ENCODE assay signal across 1 cellular context in genomic region chr17:2399572-2400473, GRCh38.
TF ChIP-seq lines count a peak whose summit lies in the region.

No MANE protein-coding gene starts in this region.

TF ChIP-seq in GM12878, 131 proteins besides CTCF, POLR2A, EP300 and RAD21 (continued from another document and continues in another):
- TF ChIP-seq, protein P1, sequence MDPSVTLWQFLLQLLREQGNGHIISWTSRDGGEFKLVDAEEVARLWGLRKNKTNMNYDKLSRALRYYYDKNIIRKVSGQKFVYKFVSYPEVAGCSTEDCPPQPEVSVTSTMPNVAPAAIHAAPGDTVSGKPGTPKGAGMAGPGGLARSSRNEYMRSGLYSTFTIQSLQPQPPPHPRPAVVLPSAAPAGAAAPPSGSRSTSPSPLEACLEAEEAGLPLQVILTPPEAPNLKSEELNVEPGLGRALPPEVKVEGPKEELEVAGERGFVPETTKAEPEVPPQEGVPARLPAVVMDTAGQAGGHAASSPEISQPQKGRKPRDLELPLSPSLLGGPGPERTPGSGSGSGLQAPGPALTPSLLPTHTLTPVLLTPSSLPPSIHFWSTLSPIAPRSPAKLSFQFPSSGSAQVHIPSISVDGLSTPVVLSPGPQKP (IDR thresholded peaks at IDR 0.05; ENCODE audit: low read depth, low read length) = no peak
- TF ChIP-seq PRDM15 (CRISPR knock-in tag; IDR thresholded peaks at IDR 0.05) = no peak
- peak; percentile 67 for TF ChIP-seq RAD51 (IDR thresholded peaks at IDR 0.05)
- TF ChIP-seq LARP7 (IDR thresholded peaks at IDR 0.05) = no peak; the same call in 1 of the 2 replicates
- TF ChIP-seq NBN (IDR thresholded peaks at IDR 0.05) = peak; percentile 62; the same call in 1 of the 2 replicates
- TF ChIP-seq ZNF622 (IDR thresholded peaks at IDR 0.05) = no peak
- TF ChIP-seq YBX1 (IDR thresholded peaks at IDR 0.05) = no peak
- TF ChIP-seq, protein P2, sequence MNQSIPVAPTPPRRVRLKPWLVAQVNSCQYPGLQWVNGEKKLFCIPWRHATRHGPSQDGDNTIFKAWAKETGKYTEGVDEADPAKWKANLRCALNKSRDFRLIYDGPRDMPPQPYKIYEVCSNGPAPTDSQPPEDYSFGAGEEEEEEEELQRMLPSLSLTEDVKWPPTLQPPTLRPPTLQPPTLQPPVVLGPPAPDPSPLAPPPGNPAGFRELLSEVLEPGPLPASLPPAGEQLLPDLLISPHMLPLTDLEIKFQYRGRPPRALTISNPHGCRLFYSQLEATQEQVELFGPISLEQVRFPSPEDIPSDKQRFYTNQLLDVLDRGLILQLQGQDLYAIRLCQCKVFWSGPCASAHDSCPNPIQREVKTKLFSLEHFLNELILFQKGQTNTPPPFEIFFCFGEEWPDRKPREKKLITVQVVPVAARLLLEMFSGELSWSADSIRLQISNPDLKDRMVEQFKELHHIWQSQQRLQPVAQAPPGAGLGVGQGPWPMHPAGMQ (IDR thresholded peaks at IDR 0.05; ENCODE audit: borderline replicate concordance) = no peak
- TF ChIP-seq USF2 (IDR thresholded peaks at IDR 0.05; ENCODE audit: borderline replicate concordance, low read depth, low read length) = peak; percentile 58
- no peak; the same call in 1 of the 2 replicates for TF ChIP-seq PAX5 (IDR thresholded peaks at IDR 0.05; ENCODE audit: borderline replicate concordance, low read depth, low read length)
- no peak for TF ChIP-seq NFYA (IDR thresholded peaks at IDR 0.05; ENCODE audit: borderline replicate concordance, low read depth, low read length)
- no peak for TF ChIP-seq ZBTB40 (IDR thresholded peaks at IDR 0.05; ENCODE audit: borderline replicate concordance)
- no peak for TF ChIP-seq JUNB (IDR thresholded peaks at IDR 0.05)
- TF ChIP-seq MXI1 (IDR thresholded peaks at IDR 0.05; ENCODE audit: low read depth, low read length) = peak; percentile 88
- no peak for TF ChIP-seq SMARCA5 (IDR thresholded peaks at IDR 0.05)
- TF ChIP-seq, protein P3, sequence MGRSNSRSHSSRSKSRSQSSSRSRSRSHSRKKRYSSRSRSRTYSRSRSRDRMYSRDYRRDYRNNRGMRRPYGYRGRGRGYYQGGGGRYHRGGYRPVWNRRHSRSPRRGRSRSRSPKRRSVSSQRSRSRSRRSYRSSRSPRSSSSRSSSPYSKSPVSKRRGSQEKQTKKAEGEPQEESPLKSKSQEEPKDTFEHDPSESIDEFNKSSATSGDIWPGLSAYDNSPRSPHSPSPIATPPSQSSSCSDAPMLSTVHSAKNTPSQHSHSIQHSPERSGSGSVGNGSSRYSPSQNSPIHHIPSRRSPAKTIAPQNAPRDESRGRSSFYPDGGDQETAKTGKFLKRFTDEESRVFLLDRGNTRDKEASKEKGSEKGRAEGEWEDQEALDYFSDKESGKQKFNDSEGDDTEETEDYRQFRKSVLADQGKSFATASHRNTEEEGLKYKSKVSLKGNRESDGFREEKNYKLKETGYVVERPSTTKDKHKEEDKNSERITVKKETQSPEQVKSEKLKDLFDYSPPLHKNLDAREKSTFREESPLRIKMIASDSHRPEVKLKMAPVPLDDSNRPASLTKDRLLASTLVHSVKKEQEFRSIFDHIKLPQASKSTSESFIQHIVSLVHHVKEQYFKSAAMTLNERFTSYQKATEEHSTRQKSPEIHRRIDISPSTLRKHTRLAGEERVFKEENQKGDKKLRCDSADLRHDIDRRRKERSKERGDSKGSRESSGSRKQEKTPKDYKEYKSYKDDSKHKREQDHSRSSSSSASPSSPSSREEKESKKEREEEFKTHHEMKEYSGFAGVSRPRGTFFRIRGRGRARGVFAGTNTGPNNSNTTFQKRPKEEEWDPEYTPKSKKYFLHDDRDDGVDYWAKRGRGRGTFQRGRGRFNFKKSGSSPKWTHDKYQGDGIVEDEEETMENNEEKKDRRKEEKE (IDR thresholded peaks at IDR 0.05) = no peak
- peak; percentile 95 for TF ChIP-seq POLR2AphosphoS5 (IDR thresholded peaks at IDR 0.05; ENCODE audit: low read length)
- no peak for TF ChIP-seq MEF2B (IDR thresholded peaks at IDR 0.05; ENCODE audit: partially characterized antibody, poor library complexity, severe bottlenecking)
- peak; percentile 43 for TF ChIP-seq NR2F1 (conservative IDR thresholded peaks at IDR 0.05)
- no peak for TF ChIP-seq NR2C1 (IDR thresholded peaks at IDR 0.05)
- TF ChIP-seq SMC3 (IDR thresholded peaks at IDR 0.05; ENCODE audit: borderline replicate concordance, low read length) = no peak
- TF ChIP-seq, protein P4, sequence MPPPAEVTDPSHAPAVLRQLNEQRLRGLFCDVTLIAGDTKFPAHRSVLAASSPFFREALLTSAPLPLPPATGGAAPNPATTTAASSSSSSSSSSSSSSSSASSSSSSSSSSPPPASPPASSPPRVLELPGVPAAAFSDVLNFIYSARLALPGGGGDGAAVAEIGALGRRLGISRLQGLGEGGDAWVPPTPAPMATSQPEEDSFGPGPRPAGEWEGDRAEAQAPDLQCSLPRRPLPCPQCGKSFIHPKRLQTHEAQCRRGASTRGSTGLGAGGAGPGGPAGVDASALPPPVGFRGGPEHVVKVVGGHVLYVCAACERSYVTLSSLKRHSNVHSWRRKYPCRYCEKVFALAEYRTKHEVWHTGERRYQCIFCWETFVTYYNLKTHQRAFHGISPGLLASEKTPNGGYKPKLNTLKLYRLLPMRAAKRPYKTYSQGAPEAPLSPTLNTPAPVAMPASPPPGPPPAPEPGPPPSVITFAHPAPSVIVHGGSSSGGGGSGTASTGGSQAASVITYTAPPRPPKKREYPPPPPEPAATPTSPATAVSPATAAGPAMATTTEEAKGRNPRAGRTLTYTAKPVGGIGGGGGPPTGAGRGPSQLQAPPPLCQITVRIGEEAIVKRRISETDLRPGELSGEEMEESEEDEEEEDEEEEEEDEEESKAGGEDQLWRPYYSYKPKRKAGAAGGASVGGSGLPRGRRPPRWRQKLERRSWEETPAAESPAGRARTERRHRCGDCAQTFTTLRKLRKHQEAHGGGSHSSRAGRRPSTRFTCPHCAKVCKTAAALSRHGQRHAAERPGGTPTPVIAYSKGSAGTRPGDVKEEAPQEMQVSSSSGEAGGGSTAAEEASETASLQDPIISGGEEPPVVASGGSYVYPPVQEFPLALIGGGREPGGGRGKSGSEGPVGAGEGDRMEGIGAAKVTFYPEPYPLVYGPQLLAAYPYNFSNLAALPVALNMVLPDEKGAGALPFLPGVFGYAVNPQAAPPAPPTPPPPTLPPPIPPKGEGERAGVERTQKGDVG (CRISPR knock-in tag; IDR thresholded peaks at IDR 0.05) = no peak
- TF ChIP-seq BACH1 (IDR thresholded peaks at IDR 0.05; ENCODE audit: borderline replicate concordance) = peak; percentile 72
- TF ChIP-seq POLR2AphosphoS2 (IDR thresholded peaks at IDR 0.05; ENCODE audit: low read depth, low read length) = no peak; the same call in 1 of the 2 replicates
- TF ChIP-seq GABPA (IDR thresholded peaks at IDR 0.05; ENCODE audit: low read depth) = no peak
- no peak for TF ChIP-seq BMI1 (IDR thresholded peaks at IDR 0.05; ENCODE audit: borderline replicate concordance)
- no peak for TF ChIP-seq KDM1A (IDR thresholded peaks at IDR 0.05; ENCODE audit: borderline replicate concordance)
- no peak for TF ChIP-seq CHD4 (IDR thresholded peaks at IDR 0.05)
- TF ChIP-seq IKZF1 (conservative IDR thresholded peaks at IDR 0.05) = peak; percentile 79
- TF ChIP-seq BHLHE40 (IDR thresholded peaks at IDR 0.05; ENCODE audit: borderline replicate concordance in 1 of 2, low read depth in 2 of 2, low read length in 1 of 2) = peak; percentile 79 to 87
- TF ChIP-seq CHD1 (IDR thresholded peaks at IDR 0.05; ENCODE audit: low read depth, low read length) = no peak
- no peak for TF ChIP-seq ZNF24 (IDR thresholded peaks at IDR 0.05)
- no peak for TF ChIP-seq NFIC (IDR thresholded peaks at IDR 0.05; ENCODE audit: low read depth, low read length)
- no peak for TF ChIP-seq HCFC1 (IDR thresholded peaks at IDR 0.05; ENCODE audit: low read length)
- TF ChIP-seq SMAD1 (IDR thresholded peaks at IDR 0.05; ENCODE audit: low read depth, partially characterized antibody) = no peak
- TF ChIP-seq ASH2L (IDR thresholded peaks at IDR 0.05; ENCODE audit: borderline replicate concordance, low read depth) = no peak
- peak; percentile 90 for TF ChIP-seq CREB1 (IDR thresholded peaks at IDR 0.05; ENCODE audit: low read depth)
- TF ChIP-seq YY1 (IDR thresholded peaks at IDR 0.05; ENCODE audit: low read depth, low read length) = peak; percentile 7; the same call in 1 of the 2 replicates
- no peak for TF ChIP-seq TCF3 (IDR thresholded peaks at IDR 0.05; ENCODE audit: borderline replicate concordance, insufficient read depth, low read depth, low read length)
- no peak for TF ChIP-seq ZNF274 (IDR thresholded peaks at IDR 0.05; ENCODE audit: insufficient read depth, insufficient read length)
- TF ChIP-seq FOXM1 (IDR thresholded peaks at IDR 0.05; ENCODE audit: low read depth, low read length) = no peak
- no peak for TF ChIP-seq NRF1 (conservative IDR thresholded peaks at IDR 0.05; ENCODE audit: low read depth, low read length)
- no peak for TF ChIP-seq SUPT20H (IDR thresholded peaks at IDR 0.05; ENCODE audit: borderline replicate concordance, control insufficient read depth, low read depth, low read length)
- no peak for TF ChIP-seq TBL1XR1 (IDR thresholded peaks at IDR 0.05; ENCODE audit: low read depth, low read length)
- TF ChIP-seq MYB (IDR thresholded peaks at IDR 0.05; ENCODE audit: borderline replicate concordance, low read depth, low read length) = no peak
- peak; percentile 36; the same call in 1 of the 2 replicates for TF ChIP-seq FOXK2 (IDR thresholded peaks at IDR 0.05)
- no peak for TF ChIP-seq SREBF1 (IDR thresholded peaks at IDR 0.05; ENCODE audit: low read length)
- TF ChIP-seq GATAD2B (conservative IDR thresholded peaks at IDR 0.05; ENCODE audit: low read depth) = peak; percentile 26; the same call in 1 of the 2 replicates
- TF ChIP-seq IKZF2 (IDR thresholded peaks at IDR 0.05) = peak; percentile 33 to 45; a peak in 1 of 4 replicates
- no peak for TF ChIP-seq NR2C2 (IDR thresholded peaks at IDR 0.05; ENCODE audit: borderline replicate concordance, control insufficient read depth, insufficient read length, low read depth)
